ENCODE assay signal across 1 cellular context in genomic region chr9:72351538-72352453, GRCh38.
TF ChIP-seq lines count a peak whose summit lies in the region.

No MANE protein-coding gene starts in this region.

TF ChIP-seq in IMR-90, 13 proteins besides CTCF, POLR2A, EP300 and RAD21 (continued from another document):
- TF ChIP-seq USF2 (IDR thresholded peaks at IDR 0.05; ENCODE audit: low read depth, low read length): no peak
